ENCODE assay signal across 16 cellular contexts in the genomic region with DNA sequence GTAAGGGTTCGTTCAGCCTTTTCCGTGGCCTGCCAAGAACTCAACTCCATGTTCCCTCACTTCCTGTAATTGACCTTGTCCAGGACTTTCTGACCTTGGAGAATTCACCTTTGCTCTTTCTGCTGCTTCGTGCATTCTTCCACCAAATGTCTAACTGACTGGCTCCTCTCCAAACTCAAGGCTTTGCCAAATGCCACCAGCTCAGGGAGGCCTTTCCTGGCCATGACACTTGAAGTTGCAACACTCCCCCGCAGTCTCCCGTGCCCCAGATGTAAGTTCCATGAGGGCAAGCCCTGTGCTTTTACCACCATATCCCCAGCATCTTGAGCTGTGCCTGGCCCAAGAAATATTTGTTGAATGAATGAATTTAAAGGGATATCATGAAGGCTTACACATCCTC.
DNase-seq lines count a peak whose midpoint lies in the region; ATAC-seq and TF ChIP-seq lines count a peak whose summit lies in the region.
"Had no signal": no experiment of that assay in that cellular context is flagged by ENCODE, and none has a peak within 500 bp of the region (broad histone marks: within the 10 kb centered on the region; RNA-seq: fewer than 3 reads in every experiment).

No MANE protein-coding gene starts in this region.

- H3K4me3 ChIP-seq in esophagus (ENCODE audit: low read depth in 1 of 2, low read length in 2 of 2), result no peak overlapping the region
- H3K4me3 ChIP-seq in trophoblast cell (ENCODE audit: low read depth, low read length), result no peak overlapping the region
- H3K4me3 ChIP-seq in upper lobe of left lung, result no peak overlapping the region
- H3K4me3 ChIP-seq: BLaER1, GM23338, SJSA1 had no signal

- 51 to 67% methylated on average over 5 of the region's 5 CpGs for WGBS in esophagus, 2 donors
- no CpG with 5 or more reads among the region's 5 CpGs for WGBS in trophoblast cell (ENCODE audit: extremely low coverage, insufficient coverage, insufficient read length)
- WGBS in upper lobe of left lung, 2 donors, result 37 to 63% methylated on average over 5 of the region's 5 CpGs

- no peak overlapping the region for H3K4me2 ChIP-seq in trophoblast cell (ENCODE audit: low read length)
- H3K4me2 ChIP-seq: BLaER1, GM23338 had no signal

- TF ChIP-seq POLR2A in upper lobe of left lung (IDR thresholded peaks at IDR 0.05) (no peak), GM18505 (IDR thresholded peaks at IDR 0.05; ENCODE audit: borderline replicate concordance, extremely low read depth, insufficient read depth, insufficient read length) (no peak)

- H3K27me3 Mint-ChIP-seq in CD14-positive monocyte (ENCODE audit: low read depth in 3 of 3), result peaks cover 0 to 6% (median 2%) of the 10 kb centered on the region in 3 donors

- H3K4me1 ChIP-seq in esophagus (ENCODE audit: control insufficient read depth in 2 of 2, insufficient read depth in 2 of 2, low read length in 1 of 2), result peaks cover 0 to 5% of the 10 kb centered on the region in 2 donors
- peaks cover 7 to 8% of the 10 kb centered on the region in 2 experiments for H3K4me1 ChIP-seq in trophoblast cell (ENCODE audit: control insufficient read depth in 1 of 2, insufficient read depth in 2 of 2, low read length in 2 of 2)
- peaks cover 0 to 24% (median 19%) of the 10 kb centered on the region in 4 donors for H3K4me1 ChIP-seq in upper lobe of left lung
- H3K4me1 ChIP-seq: BLaER1 had no signal

- no peak overlapping the region for H4K12ac ChIP-seq in trophoblast cell (ENCODE audit: low read depth, low read length)

- POLR2A ChIA-PET in RWPE1 (lab: Yijun Ruan, JAX; ENCODE audit: low non-redundant PET), result no interaction called here

- no peak overlapping the region for H4K91ac ChIP-seq in trophoblast cell (ENCODE audit: low read depth, low read length)

- DNase-seq in RWPE1 (ENCODE audit: low spot score) (no peak), trophoblast cell (no peak), upper lobe of left lung (no peak), substantia nigra (lab: John Stamatoyannopoulos, UW) (no peak), CD14-positive monocyte (ENCODE audit: low spot score) (no peak)
- DNase-seq: DMS153, EL, MM.1S, NCI-H1417, NCI-H2029, NCI-H510A treated with DMSO at 0.1 percent for 48 hours had no signal

- no peak overlapping the region for H2BK12ac ChIP-seq in trophoblast cell (ENCODE audit: low read length)

- no peak for TF ChIP-seq EP300 in upper lobe of left lung (IDR thresholded peaks at IDR 0.05)

- no peaks in the 10 kb centered on the region for H3K9me3 ChIP-seq in esophagus (ENCODE audit: control insufficient read depth in 2 of 2, insufficient read depth in 1 of 2, low read depth in 1 of 2, low read length in 1 of 2)
- no peaks in the 10 kb centered on the region for H3K9me3 ChIP-seq in trophoblast cell (ENCODE audit: insufficient read depth, low read depth, low read length)
- H3K9me3 ChIP-seq in upper lobe of left lung, result no peaks in the 10 kb centered on the region
- H3K9me3 ChIP-seq: BLaER1, SJSA1 had no signal

- peaks cover 4% of the 10 kb centered on the region for H3K79me1 ChIP-seq in trophoblast cell (ENCODE audit: low read length)

- no peaks in the 10 kb centered on the region for H3K36me3 Mint-ChIP-seq in CD14-positive monocyte

- no peak overlapping the region for H4K8ac ChIP-seq in trophoblast cell (ENCODE audit: low read depth, low read length)

- peaks cover 0 to 6% (median 4%) of the 10 kb centered on the region in 7 donors for H3K9me3 Mint-ChIP-seq in CD14-positive monocyte
- H3K9me3 Mint-ChIP-seq: GM23338 had no signal

- no peak overlapping the region for H2AFZ ChIP-seq in trophoblast cell (ENCODE audit: insufficient read depth, low read length, poor library complexity)
- H2AFZ ChIP-seq: GM23338 had no signal

- no peak overlapping the region for H2AK5ac ChIP-seq in trophoblast cell (ENCODE audit: low read length)

- H3K79me2 ChIP-seq in trophoblast cell (ENCODE audit: control insufficient read depth, insufficient read depth, low read length, poor library complexity), result no peaks in the 10 kb centered on the region

- H3K27me3 ChIP-seq in esophagus (ENCODE audit: control insufficient read depth in 1 of 2, insufficient read depth in 2 of 2, low read length in 2 of 2), result no peaks in the 10 kb centered on the region
- no peaks in the 10 kb centered on the region for H3K27me3 ChIP-seq in trophoblast cell (ENCODE audit: insufficient read depth, low read length)
- no peaks in the 10 kb centered on the region for H3K27me3 ChIP-seq in upper lobe of left lung
- H3K27me3 ChIP-seq: BLaER1, SJSA1 had no signal

- H3K23ac ChIP-seq in trophoblast cell (ENCODE audit: low read length), result no peak overlapping the region

- H3K27ac Mint-ChIP-seq in CD14-positive monocyte, result no peak overlapping the region
- H3K27ac Mint-ChIP-seq: GM23338 had no signal

- H3K27ac ChIP-seq in RWPE1 (peak overlapping the region; percentile 94), esophagus (ENCODE audit: low read depth in 2 of 2, low read length in 1 of 2) (peak overlapping the region; percentile 45 to 63), trophoblast cell (ENCODE audit: low read depth, low read length) (no peak overlapping the region), upper lobe of left lung (peak overlapping the region in 3 of 4 donors; percentile 36 to 51 (median 44)), substantia nigra (ENCODE audit: low read depth, low read length, poor library complexity, severe bottlenecking) (no peak overlapping the region)
- H3K27ac ChIP-seq: BLaER1, SJSA1 had no signal

- intact Hi-C loops in CD14-positive monocyte (cut with micrococcal nuclease), result no loop called here

- no peak overlapping the region for H3K14ac ChIP-seq in trophoblast cell (ENCODE audit: low read length)

- H3K4me1 Mint-ChIP-seq in CD14-positive monocyte, result no peaks in the 10 kb centered on the region

- TF ChIP-seq CTCF in RWPE1 (conservative IDR thresholded peaks at IDR 0.05; ENCODE audit: low read depth), result no peak
- no peak for TF ChIP-seq CTCF in upper lobe of left lung (IDR thresholded peaks at IDR 0.05)
- TF ChIP-seq CTCF in CD14-positive monocyte (IDR thresholded peaks at IDR 0.05), result no peak

- H2BK120ac ChIP-seq in trophoblast cell (ENCODE audit: insufficient read depth, low read length, poor library complexity), result no peak overlapping the region

- H3K18ac ChIP-seq in trophoblast cell (ENCODE audit: low read length), result peak overlapping the region; percentile 58

- no peak overlapping the region for H2BK5ac ChIP-seq in trophoblast cell (ENCODE audit: low read depth, low read length, poor library complexity)

- CTCF ChIA-PET in RWPE1 (lab: Yijun Ruan, JAX), result interaction anchor here (0.6 kb wide), 1 partner anchor 198 kb away, joined by 3 read pairs; no protein-coding TSS in a partner anchor

- H3K36me3 ChIP-seq in esophagus (ENCODE audit: control insufficient read depth in 2 of 2, insufficient read depth in 2 of 2, low read length in 1 of 2) (peaks cover 7 to 14% of the 10 kb centered on the region in 2 donors), trophoblast cell (ENCODE audit: control insufficient read depth in 1 of 2, insufficient read depth in 2 of 2, low read length in 2 of 2) (peaks cover 18 to 28% of the 10 kb centered on the region in 2 experiments), upper lobe of left lung (no peaks in the 10 kb centered on the region)
- H3K36me3 ChIP-seq: BLaER1 had no signal

- no peak overlapping the region for H3K9ac ChIP-seq in trophoblast cell (ENCODE audit: low read length)
- H3K9ac ChIP-seq: BLaER1 had no signal

- ATAC-seq in upper lobe of left lung (ENCODE audit: low FRiP score in 2 of 2) (no peak), GM18505 (IDR thresholded peaks at IDR 0.05; ENCODE audit: unreplicated experiment) (no peak)
- ATAC-seq: GM23338 had no signal

- H3K4me3 Mint-ChIP-seq in CD14-positive monocyte, result no peak overlapping the region
- H3K4me3 Mint-ChIP-seq: GM23338 had no signal

- H3K4ac ChIP-seq in trophoblast cell (ENCODE audit: low read depth, low read length), result peak overlapping the region; percentile 4

Comparison
In these comparisons a context has a peak if more than half of its experiments do, and no peak if none do; other contexts are left out.
1. H3K27ac ChIP-seq: peak in RWPE1 (single experiment), esophagus (2 of 2) and upper lobe of left lung (3 of 4); none in trophoblast cell (single experiment) and substantia nigra (single experiment).